ENCODE assay signal across 1 cellular context in the genomic region with DNA sequence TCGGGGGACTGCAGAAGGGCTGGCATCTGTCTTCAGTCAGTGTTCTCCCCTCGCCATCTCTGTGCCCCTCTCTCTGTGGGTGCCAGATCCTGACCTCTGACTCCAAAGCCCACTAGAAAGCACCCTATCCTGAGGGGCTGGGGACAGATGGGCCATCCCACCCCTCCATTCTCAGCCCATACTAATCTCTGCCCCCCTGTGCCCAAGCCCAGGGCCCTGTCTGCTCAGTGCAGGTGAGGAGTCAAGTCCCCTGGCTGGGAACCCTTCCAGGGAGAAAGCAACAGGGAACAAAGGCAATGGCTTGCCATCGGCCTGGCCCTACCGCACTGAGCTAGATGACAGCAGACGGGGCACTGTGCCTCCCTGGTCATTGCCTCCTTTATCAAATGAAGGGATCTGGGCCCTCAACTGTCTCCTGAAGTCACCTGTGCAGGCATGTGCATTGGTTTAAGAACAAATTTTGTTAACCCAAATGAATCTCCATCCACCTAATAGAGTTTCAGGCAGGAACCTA.
TF ChIP-seq lines count a peak whose summit lies in the region.

No MANE protein-coding gene starts in this region.

TF ChIP-seq in GM23338, 12 proteins besides CTCF, POLR2A, EP300 and RAD21:
- no peak for TF ChIP-seq CREB1 (CRISPR knock-in tag; IDR thresholded peaks at IDR 0.05; ENCODE audit: low read depth)
- TF ChIP-seq EZH2 (IDR thresholded peaks at IDR 0.05; ENCODE audit: low read depth, unreplicated experiment) = no peak
- no peak for TF ChIP-seq ZNF331 (CRISPR knock-in tag; IDR thresholded peaks at IDR 0.05; ENCODE audit: low read depth)
- no peak for TF ChIP-seq ZNF462 (CRISPR knock-in tag; IDR thresholded peaks at IDR 0.05)
- TF ChIP-seq, protein P1, sequence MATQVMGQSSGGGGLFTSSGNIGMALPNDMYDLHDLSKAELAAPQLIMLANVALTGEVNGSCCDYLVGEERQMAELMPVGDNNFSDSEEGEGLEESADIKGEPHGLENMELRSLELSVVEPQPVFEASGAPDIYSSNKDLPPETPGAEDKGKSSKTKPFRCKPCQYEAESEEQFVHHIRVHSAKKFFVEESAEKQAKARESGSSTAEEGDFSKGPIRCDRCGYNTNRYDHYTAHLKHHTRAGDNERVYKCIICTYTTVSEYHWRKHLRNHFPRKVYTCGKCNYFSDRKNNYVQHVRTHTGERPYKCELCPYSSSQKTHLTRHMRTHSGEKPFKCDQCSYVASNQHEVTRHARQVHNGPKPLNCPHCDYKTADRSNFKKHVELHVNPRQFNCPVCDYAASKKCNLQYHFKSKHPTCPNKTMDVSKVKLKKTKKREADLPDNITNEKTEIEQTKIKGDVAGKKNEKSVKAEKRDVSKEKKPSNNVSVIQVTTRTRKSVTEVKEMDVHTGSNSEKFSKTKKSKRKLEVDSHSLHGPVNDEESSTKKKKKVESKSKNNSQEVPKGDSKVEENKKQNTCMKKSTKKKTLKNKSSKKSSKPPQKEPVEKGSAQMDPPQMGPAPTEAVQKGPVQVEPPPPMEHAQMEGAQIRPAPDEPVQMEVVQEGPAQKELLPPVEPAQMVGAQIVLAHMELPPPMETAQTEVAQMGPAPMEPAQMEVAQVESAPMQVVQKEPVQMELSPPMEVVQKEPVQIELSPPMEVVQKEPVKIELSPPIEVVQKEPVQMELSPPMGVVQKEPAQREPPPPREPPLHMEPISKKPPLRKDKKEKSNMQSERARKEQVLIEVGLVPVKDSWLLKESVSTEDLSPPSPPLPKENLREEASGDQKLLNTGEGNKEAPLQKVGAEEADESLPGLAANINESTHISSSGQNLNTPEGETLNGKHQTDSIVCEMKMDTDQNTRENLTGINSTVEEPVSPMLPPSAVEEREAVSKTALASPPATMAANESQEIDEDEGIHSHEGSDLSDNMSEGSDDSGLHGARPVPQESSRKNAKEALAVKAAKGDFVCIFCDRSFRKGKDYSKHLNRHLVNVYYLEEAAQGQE (IDR thresholded peaks at IDR 0.05; ENCODE audit: unreplicated experiment) = no peak
- TF ChIP-seq ZNF114 (CRISPR knock-in tag; IDR thresholded peaks at IDR 0.05) = no peak
- no peak for TF ChIP-seq JUNB (IDR thresholded peaks at IDR 0.05; ENCODE audit: unreplicated experiment)
- no peak for TF ChIP-seq POLR2AphosphoS5 (IDR thresholded peaks at IDR 0.05; ENCODE audit: low read depth)
- TF ChIP-seq EZH2phosphoT487 (IDR thresholded peaks at IDR 0.05; ENCODE audit: unreplicated experiment) = no peak
- no peak for TF ChIP-seq NANOG (IDR thresholded peaks at IDR 0.05; ENCODE audit: borderline replicate concordance)
- no peak for TF ChIP-seq ETS1 (IDR thresholded peaks at IDR 0.05)
- no peak for TF ChIP-seq STAT1 (IDR thresholded peaks at IDR 0.05; ENCODE audit: unreplicated experiment)
